ENCODE assay signal across 1 cellular context in the genomic region with DNA sequence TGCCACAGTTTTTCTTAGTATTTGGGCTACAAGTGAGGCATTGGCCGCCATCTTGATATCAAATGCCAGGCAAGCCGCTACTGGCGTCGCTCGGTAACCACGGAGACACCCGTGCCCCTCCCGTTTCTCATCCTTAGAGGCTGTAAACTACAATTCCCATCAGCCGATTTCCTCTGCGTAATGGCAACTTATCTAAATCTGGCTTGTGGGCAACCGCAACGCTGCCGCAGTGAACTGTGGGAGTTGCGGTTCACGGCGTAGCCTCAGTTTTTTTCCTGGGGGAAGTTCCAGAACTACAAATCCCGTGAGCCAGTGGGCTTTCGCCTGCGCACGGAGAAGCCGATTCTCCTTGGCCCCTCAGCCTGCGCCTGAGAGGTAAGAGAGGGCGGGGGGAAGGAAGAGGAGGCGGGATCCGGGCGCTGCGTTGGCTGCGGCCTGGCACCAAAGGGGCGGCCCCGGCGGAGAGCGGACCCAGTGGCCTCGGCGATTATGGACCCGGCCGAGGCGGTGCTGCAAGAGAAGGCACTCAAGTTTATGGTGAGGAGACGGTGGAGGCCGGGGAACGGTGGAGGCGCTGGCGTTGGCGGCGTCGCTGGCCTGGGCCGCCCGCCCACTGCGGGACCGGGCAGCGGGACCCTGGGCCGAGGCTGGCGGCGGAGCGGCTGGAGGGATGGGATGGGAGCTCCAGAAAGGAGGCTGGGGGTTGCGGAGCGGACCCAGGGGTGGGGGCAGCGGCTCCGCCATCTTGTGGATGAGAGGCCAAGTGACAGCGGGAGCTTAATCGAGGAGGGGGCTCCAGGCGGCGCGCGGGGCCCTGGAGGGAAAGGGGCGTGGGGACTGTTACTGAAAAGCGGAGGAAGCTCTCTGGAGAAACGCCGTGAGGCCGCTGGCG.
TF ChIP-seq lines count a peak whose summit lies in the region.

Gene BTRC (plus strand): TSS at position 474 of the 892 bp plus-strand sequence. CDS start 16 bp downstream, at position 490.

TF ChIP-seq in GM12878, 131 proteins besides CTCF, POLR2A, EP300 and RAD21 (continued from another document and continues in another):
- no peak for TF ChIP-seq ZBTB4 (CRISPR knock-in tag; IDR thresholded peaks at IDR 0.05)
- TF ChIP-seq CHD4 (IDR thresholded peaks at IDR 0.05): no peak
- no peak for TF ChIP-seq ZZZ3 (IDR thresholded peaks at IDR 0.05; ENCODE audit: control insufficient read depth, insufficient read length, low read depth)
- TF ChIP-seq SRF (IDR thresholded peaks at IDR 0.05; ENCODE audit: low read depth in 2 of 2, low read length in 2 of 2): peak in 1 of 2 experiments; percentile 64; a peak in 1 of 4 replicates
- TF ChIP-seq ATF2 (IDR thresholded peaks at IDR 0.05; ENCODE audit: low read length): peak; percentile 34; the same call in 1 of the 2 replicates
- TF ChIP-seq MYB (IDR thresholded peaks at IDR 0.05; ENCODE audit: borderline replicate concordance, low read depth, low read length): peak; percentile 57; the same call in 1 of the 2 replicates
- 0 out of 2 replicates have a peak, but pooled peaks have one; percentile 37 for TF ChIP-seq CBX5 (IDR thresholded peaks at IDR 0.05; ENCODE audit: low read depth)
- no peak for TF ChIP-seq HDAC6 (IDR thresholded peaks at IDR 0.05; ENCODE audit: unreplicated experiment)
- peak; percentile 50 for TF ChIP-seq KLF5 (IDR thresholded peaks at IDR 0.05; ENCODE audit: partially characterized antibody)
- peak; percentile 97 for TF ChIP-seq MEF2B (IDR thresholded peaks at IDR 0.05; ENCODE audit: partially characterized antibody, poor library complexity, severe bottlenecking)
- TF ChIP-seq WRNIP1 (IDR thresholded peaks at IDR 0.05; ENCODE audit: borderline replicate concordance, low read depth, low read length): peak; percentile 80; the same call in 1 of the 2 replicates
- TF ChIP-seq, protein P1, sequence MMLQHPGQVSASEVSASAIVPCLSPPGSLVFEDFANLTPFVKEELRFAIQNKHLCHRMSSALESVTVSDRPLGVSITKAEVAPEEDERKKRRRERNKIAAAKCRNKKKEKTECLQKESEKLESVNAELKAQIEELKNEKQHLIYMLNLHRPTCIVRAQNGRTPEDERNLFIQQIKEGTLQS (IDR thresholded peaks at IDR 0.05; ENCODE audit: borderline replicate concordance, extremely low read depth, low read depth, low read length): peak; percentile 66; the same call in 1 of the 2 replicates
- no peak for TF ChIP-seq PAX8 (IDR thresholded peaks at IDR 0.05)
- peak; percentile 58; the same call in 1 of the 2 replicates for TF ChIP-seq IRF5 (IDR thresholded peaks at IDR 0.05; ENCODE audit: borderline replicate concordance)
- no peak for TF ChIP-seq BRCA1 (IDR thresholded peaks at IDR 0.05; ENCODE audit: low read depth, low read length)
- no peak for TF ChIP-seq ASH2L (IDR thresholded peaks at IDR 0.05; ENCODE audit: borderline replicate concordance, low read depth)
- peak; percentile 74; the same call in 1 of the 3 replicates for TF ChIP-seq POU2F2 (IDR thresholded peaks at IDR 0.05; ENCODE audit: borderline replicate concordance, low read depth, low read length)
- TF ChIP-seq RFX5 (IDR thresholded peaks at IDR 0.05; ENCODE audit: low read depth, low read length): peak; percentile 21; the same call in 1 of the 2 replicates
- no peak for TF ChIP-seq YBX1 (IDR thresholded peaks at IDR 0.05)
- TF ChIP-seq CREB1 (IDR thresholded peaks at IDR 0.05; ENCODE audit: low read depth): peak; percentile 95
- TF ChIP-seq ESRRA (IDR thresholded peaks at IDR 0.05; ENCODE audit: low read length): no peak; the same call in 1 of the 2 replicates
- peak; percentile 68 for TF ChIP-seq NR2C1 (IDR thresholded peaks at IDR 0.05)
- TF ChIP-seq IRF4 (IDR thresholded peaks at IDR 0.05; ENCODE audit: low read depth, low read length): 0 out of 2 replicates have a peak, but pooled peaks have one; percentile 26
- TF ChIP-seq IRF3 (IDR thresholded peaks at IDR 0.05): no peak
- no peak for TF ChIP-seq TCF7 (IDR thresholded peaks at IDR 0.05; ENCODE audit: borderline replicate concordance)
- TF ChIP-seq MXI1 (IDR thresholded peaks at IDR 0.05; ENCODE audit: low read depth, low read length): peak; percentile 94
- peak; percentile 99 for TF ChIP-seq ZNF384 (IDR thresholded peaks at IDR 0.05; ENCODE audit: borderline replicate concordance, low read depth, low read length)
- no peak for TF ChIP-seq FOXM1 (IDR thresholded peaks at IDR 0.05; ENCODE audit: low read depth, low read length)
- peak; percentile 70 for TF ChIP-seq NBN (IDR thresholded peaks at IDR 0.05)
- no peak for TF ChIP-seq TCF3 (IDR thresholded peaks at IDR 0.05; ENCODE audit: borderline replicate concordance, insufficient read depth, low read depth, low read length)
- no peak for TF ChIP-seq ETV6 (conservative IDR thresholded peaks at IDR 0.05 in 1 of 2, IDR thresholded peaks at IDR 0.05 in 1 of 2; ENCODE audit: borderline replicate concordance in 1 of 2, low read depth in 1 of 2)
- no peak for TF ChIP-seq TCF12 (IDR thresholded peaks at IDR 0.05; ENCODE audit: low read depth, low read length)
- TF ChIP-seq, protein P2, sequence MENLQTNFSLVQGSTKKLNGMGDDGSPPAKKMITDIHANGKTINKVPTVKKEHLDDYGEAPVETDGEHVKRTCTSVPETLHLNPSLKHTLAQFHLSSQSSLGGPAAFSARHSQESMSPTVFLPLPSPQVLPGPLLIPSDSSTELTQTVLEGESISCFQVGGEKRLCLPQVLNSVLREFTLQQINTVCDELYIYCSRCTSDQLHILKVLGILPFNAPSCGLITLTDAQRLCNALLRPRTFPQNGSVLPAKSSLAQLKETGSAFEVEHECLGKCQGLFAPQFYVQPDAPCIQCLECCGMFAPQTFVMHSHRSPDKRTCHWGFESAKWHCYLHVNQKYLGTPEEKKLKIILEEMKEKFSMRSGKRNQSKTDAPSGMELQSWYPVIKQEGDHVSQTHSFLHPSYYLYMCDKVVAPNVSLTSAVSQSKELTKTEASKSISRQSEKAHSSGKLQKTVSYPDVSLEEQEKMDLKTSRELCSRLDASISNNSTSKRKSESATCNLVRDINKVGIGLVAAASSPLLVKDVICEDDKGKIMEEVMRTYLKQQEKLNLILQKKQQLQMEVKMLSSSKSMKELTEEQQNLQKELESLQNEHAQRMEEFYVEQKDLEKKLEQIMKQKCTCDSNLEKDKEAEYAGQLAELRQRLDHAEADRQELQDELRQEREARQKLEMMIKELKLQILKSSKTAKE (IDR thresholded peaks at IDR 0.05; ENCODE audit: low read depth, poor library complexity, severe bottlenecking): no peak
- no peak for TF ChIP-seq PML (IDR thresholded peaks at IDR 0.05; ENCODE audit: low read length)
- TF ChIP-seq SMAD1 (IDR thresholded peaks at IDR 0.05; ENCODE audit: low read depth, partially characterized antibody): no peak
- TF ChIP-seq POLR2AphosphoS2 (IDR thresholded peaks at IDR 0.05; ENCODE audit: low read depth, low read length): 0 out of 2 replicates have a peak, but pooled peaks have one; percentile 38
- peak; percentile 62 to 73; a peak in 3 of 4 replicates for TF ChIP-seq IKZF2 (IDR thresholded peaks at IDR 0.05)
- peak; percentile 93 for TF ChIP-seq BMI1 (IDR thresholded peaks at IDR 0.05; ENCODE audit: borderline replicate concordance)
- peak; percentile 98 for TF ChIP-seq SIX5 (IDR thresholded peaks at IDR 0.05; ENCODE audit: low read depth, low read length, severe bottlenecking)
- no peak for TF ChIP-seq POLR2AphosphoS5 (IDR thresholded peaks at IDR 0.05; ENCODE audit: low read length)
- no peak for TF ChIP-seq ZBED1 (IDR thresholded peaks at IDR 0.05; ENCODE audit: borderline replicate concordance)
- TF ChIP-seq, protein P3, sequence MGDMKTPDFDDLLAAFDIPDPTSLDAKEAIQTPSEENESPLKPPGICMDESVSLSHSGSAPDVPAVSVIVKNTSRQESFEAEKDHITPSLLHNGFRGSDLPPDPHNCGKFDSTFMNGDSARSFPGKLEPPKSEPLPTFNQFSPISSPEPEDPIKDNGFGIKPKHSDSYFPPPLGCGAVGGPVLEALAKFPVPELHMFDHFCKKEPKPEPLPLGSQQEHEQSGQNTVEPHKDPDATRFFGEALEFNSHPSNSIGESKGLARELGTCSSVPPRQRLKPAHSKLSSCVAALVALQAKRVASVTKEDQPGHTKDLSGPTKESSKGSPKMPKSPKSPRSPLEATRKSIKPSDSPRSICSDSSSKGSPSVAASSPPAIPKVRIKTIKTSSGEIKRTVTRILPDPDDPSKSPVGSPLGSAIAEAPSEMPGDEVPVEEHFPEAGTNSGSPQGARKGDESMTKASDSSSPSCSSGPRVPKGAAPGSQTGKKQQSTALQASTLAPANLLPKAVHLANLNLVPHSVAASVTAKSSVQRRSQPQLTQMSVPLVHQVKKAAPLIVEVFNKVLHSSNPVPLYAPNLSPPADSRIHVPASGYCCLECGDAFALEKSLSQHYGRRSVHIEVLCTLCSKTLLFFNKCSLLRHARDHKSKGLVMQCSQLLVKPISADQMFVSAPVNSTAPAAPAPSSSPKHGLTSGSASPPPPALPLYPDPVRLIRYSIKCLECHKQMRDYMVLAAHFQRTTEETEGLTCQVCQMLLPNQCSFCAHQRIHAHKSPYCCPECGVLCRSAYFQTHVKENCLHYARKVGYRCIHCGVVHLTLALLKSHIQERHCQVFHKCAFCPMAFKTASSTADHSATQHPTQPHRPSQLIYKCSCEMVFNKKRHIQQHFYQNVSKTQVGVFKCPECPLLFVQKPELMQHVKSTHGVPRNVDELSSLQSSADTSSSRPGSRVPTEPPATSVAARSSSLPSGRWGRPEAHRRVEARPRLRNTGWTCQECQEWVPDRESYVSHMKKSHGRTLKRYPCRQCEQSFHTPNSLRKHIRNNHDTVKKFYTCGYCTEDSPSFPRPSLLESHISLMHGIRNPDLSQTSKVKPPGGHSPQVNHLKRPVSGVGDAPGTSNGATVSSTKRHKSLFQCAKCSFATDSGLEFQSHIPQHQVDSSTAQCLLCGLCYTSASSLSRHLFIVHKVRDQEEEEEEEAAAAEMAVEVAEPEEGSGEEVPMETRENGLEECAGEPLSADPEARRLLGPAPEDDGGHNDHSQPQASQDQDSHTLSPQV (IDR thresholded peaks at IDR 0.05): no peak
- TF ChIP-seq RB1 (IDR thresholded peaks at IDR 0.05; ENCODE audit: borderline replicate concordance): no peak; the same call in 1 of the 2 replicates
- TF ChIP-seq NKRF (conservative IDR thresholded peaks at IDR 0.05): peak; percentile 84
